In genomic region chr12:68331500-68331868, GRCh38 we compare ENCODE assay signal across 8 cellular contexts. TPM values are rescaled to one million over a fixed set of nuclear protein-coding genes. Genes with fewer than 3 reads are reported as not detected.
DNase-seq lines count a peak whose midpoint lies in the region; ATAC-seq and TF ChIP-seq lines count a peak whose summit lies in the region.

No MANE protein-coding gene starts in this region.

- ATAC-seq in left lung, result peak; percentile 18

- H3K4me1 Mint-ChIP-seq in activated T-helper 2 cell treated with anti-CD3 and anti-CD28 coated beads, Interferon-gamma antibody, Interleukin-2, Interleukin-4, amounts not matched to agents 10 μg/mL and 5 μg/mL and 100 μg/mL, durations not matched to agents 14 hours and 24 hours and 36 hours (ENCODE audit: low read depth), result peaks cover 29% of the 10 kb centered on the region

- TF ChIP-seq POLR2A in thyroid gland (IDR thresholded peaks at IDR 0.05), result no peak

- H3K4me3 ChIP-seq in left lung, result peak overlapping the region; percentile 84 to 86
- H3K4me3 ChIP-seq in thyroid gland (replicated peaks in 1 of 3), result peak overlapping the region; percentile 46 to 88 (median 80)

- WGBS in thyroid gland, 2 donors, result 14 to 19% methylated on average over 9 of the region's 9 CpGs

- intact Hi-C loops in activated T-helper 2 cell treated with anti-CD3 and anti-CD28 coated beads, Interferon-gamma antibody, Interleukin-2, Interleukin-4, amounts not matched to agents 10 μg/mL and 5 μg/mL and 100 μg/mL, durations not matched to agents 14 hours and 24 hours and 36 hours (cut with micrococcal nuclease), result loop anchor here (10.0 kb wide), 1 partner anchor 473 kb away; the partner anchor contains the start of gene MDM2
- intact Hi-C loops in left lung (cut with DNase I), result no loop called here
- intact Hi-C loops in thyroid gland (cut with DNase I), result no loop called here

- H3K36me3 Mint-ChIP-seq in activated T-helper 2 cell treated with anti-CD3 and anti-CD28 coated beads, Interferon-gamma antibody, Interleukin-2, Interleukin-4, amounts not matched to agents 10 μg/mL and 5 μg/mL and 100 μg/mL, durations not matched to agents 14 hours and 24 hours and 36 hours (ENCODE audit: low read depth), result peaks cover 11% of the 10 kb centered on the region

- peaks cover 7% of the 10 kb centered on the region for H3K27me3 Mint-ChIP-seq in activated T-helper 2 cell treated with anti-CD3 and anti-CD28 coated beads, Interferon-gamma antibody, Interleukin-2, Interleukin-4, amounts not matched to agents 10 μg/mL and 5 μg/mL and 100 μg/mL, durations not matched to agents 14 hours and 24 hours and 36 hours (ENCODE audit: low read depth)

- peak; percentile 65 for DNase-seq in activated effector memory CD4-positive, alpha-beta T cell treated with anti-CD3 and anti-CD28 coated beads, Interleukin-2, amount 50 U/mL, for 16 hours
- no peak for DNase-seq in activated effector memory CD4-positive, alpha-beta T cell treated with Interleukin-2 at 50 U/mL for 16 hours
- DNase-seq in activated T-helper 2 cell treated with anti-CD3 and anti-CD28 coated beads, Interferon-gamma antibody, Interleukin-2, Interleukin-4, amounts not matched to agents 10 μg/mL and 5 μg/mL and 100 μg/mL, durations not matched to agents 14 hours and 24 hours and 36 hours (ENCODE audit: low spot score), result no peak
- no peak for DNase-seq in left lung
- no peak for DNase-seq in thyroid gland
- no peak for DNase-seq in GOT3 (lab: John Stamatoyannopoulos, UW)
- no peak for DNase-seq in DMS153 treated with DMSO at 0.1 percent for 48 hours (lab: John Stamatoyannopoulos, UW; ENCODE audit: unreplicated experiment)
- DNase-seq in epidermal melanocyte (ENCODE audit: insufficient read length, low spot score), result no peak

- H3K27ac Mint-ChIP-seq in activated T-helper 2 cell treated with anti-CD3 and anti-CD28 coated beads, Interferon-gamma antibody, Interleukin-2, Interleukin-4, amounts not matched to agents 10 μg/mL and 5 μg/mL and 100 μg/mL, durations not matched to agents 14 hours and 24 hours and 36 hours, result no peak overlapping the region

- H3K27ac ChIP-seq in left lung, result peak overlapping the region in 1 of 2 donors; percentile 74
- H3K27ac ChIP-seq in thyroid gland, result no peak overlapping the region

- peaks cover 0 to 4% of the 10 kb centered on the region in 2 donors for H3K36me3 ChIP-seq in left lung
- H3K36me3 ChIP-seq in thyroid gland, result no peaks in the 10 kb centered on the region

- no peak for TF ChIP-seq CTCF in left lung (IDR thresholded peaks at IDR 0.05)
- no peak for TF ChIP-seq CTCF in thyroid gland (IDR thresholded peaks at IDR 0.05)

- H3K9me3 Mint-ChIP-seq in activated T-helper 2 cell treated with anti-CD3 and anti-CD28 coated beads, Interferon-gamma antibody, Interleukin-2, Interleukin-4, amounts not matched to agents 10 μg/mL and 5 μg/mL and 100 μg/mL, durations not matched to agents 14 hours and 24 hours and 36 hours, result no peaks in the 10 kb centered on the region

- H3K9me3 ChIP-seq in left lung (no peaks in the 10 kb centered on the region), thyroid gland (no peaks in the 10 kb centered on the region)

- H3K27me3 ChIP-seq in left lung, result no peaks in the 10 kb centered on the region
- H3K27me3 ChIP-seq in thyroid gland, result no peaks in the 10 kb centered on the region

- peak overlapping the region; percentile 87 for H3K4me3 Mint-ChIP-seq in activated T-helper 2 cell treated with anti-CD3 and anti-CD28 coated beads, Interferon-gamma antibody, Interleukin-2, Interleukin-4, amounts not matched to agents 10 μg/mL and 5 μg/mL and 100 μg/mL, durations not matched to agents 14 hours and 24 hours and 36 hours (ENCODE audit: low read depth)

- H3K4me1 ChIP-seq in left lung (peaks cover 8 to 17% of the 10 kb centered on the region in 2 donors), thyroid gland (peaks cover 6 to 9% of the 10 kb centered on the region in 2 donors)

RNA-seq across cellular contexts. Expression of gene MDM1, which starts 0.7 kb away (rescaled TPM):
- 13.1 and 14.8 TPM in 2 replicates for total RNA-seq in activated T-helper 2 cell treated with anti-CD3 and anti-CD28 coated beads, Interferon-gamma antibody, Interleukin-2, Interleukin-4, amounts not matched to agents 10 μg/mL and 5 μg/mL and 100 μg/mL, durations not matched to agents 14 hours and 24 hours and 36 hours
- total RNA-seq in left lung, result 10 to 100 TPM in 1 of 2 donors, 1 to 10 TPM in 1; 9.3 to 14.6 TPM
- total RNA-seq in thyroid gland, result 10 to 100 TPM; 28.1 to 33.9 (median 29.6) TPM
